10 cellular contexts compared by ENCODE assay signal in genomic region chr10:86969421-86970041, GRCh38. TPM values are rescaled to one million over a fixed set of nuclear protein-coding genes. Genes with fewer than 3 reads are reported as not detected.
DNase-seq lines count a peak whose midpoint lies in the region; ATAC-seq and TF ChIP-seq lines count a peak whose summit lies in the region.
"Had no signal": no experiment of that assay in that cellular context is flagged by ENCODE, and none has a peak within 500 bp of the region (broad histone marks: within the 10 kb centered on the region; RNA-seq: fewer than 3 reads in every experiment).

No MANE protein-coding gene starts in this region.

- no peaks in the 10 kb centered on the region for H3K9me3 ChIP-seq in CD4-positive, alpha-beta memory T cell (ENCODE audit: control insufficient read depth in 1 of 2, low read length in 2 of 2)
- H3K9me3 ChIP-seq in PC-3 (ENCODE audit: low read length) = no peaks in the 10 kb centered on the region

- no peak overlapping the region for H2AFZ ChIP-seq in PC-3 (ENCODE audit: low read length)

- no peak overlapping the region for H3K27ac ChIP-seq in CD4-positive, alpha-beta memory T cell (ENCODE audit: low read depth, low read length)
- peak overlapping the region; percentile 94 for H3K27ac ChIP-seq in PC-3 (ENCODE audit: low read length)

- in situ Hi-C loops in ACHN (cut with HindIII; ENCODE audit: low pct_ligation_motif_present, low pct_unique_long_range_greater_than_20kb, low sequenced_read_pairs) = no loop called here

- no peaks in the 10 kb centered on the region for H3K27me3 ChIP-seq in CD4-positive, alpha-beta memory T cell (ENCODE audit: insufficient read depth, low read length)
- no peaks in the 10 kb centered on the region for H3K27me3 ChIP-seq in PC-3 (ENCODE audit: low read length)

- H3K27me3 Mint-ChIP-seq in CD4-positive, alpha-beta memory T cell = peaks cover 0 to 1% of the 10 kb centered on the region in 2 donors
- H3K27me3 Mint-ChIP-seq in osteocyte (ENCODE audit: unreplicated experiment) = no peaks in the 10 kb centered on the region

- no peaks in the 10 kb centered on the region for H3F3A ChIP-seq in PC-3 (ENCODE audit: low read length, unreplicated experiment)

- H3K4me2 ChIP-seq in PC-3 (ENCODE audit: low read length) = peak overlapping the region; percentile 90

- DNase-seq in CD4-positive, alpha-beta memory T cell = no peak
- DNase-seq in PC-3 (peak; percentile 65), fibroblast of mammary gland (ENCODE audit: low read depth) (peak; percentile 81), osteocyte (ENCODE audit: extremely low spot score, unreplicated experiment) (peak; percentile 69), OCI-M2 (lab: John Stamatoyannopoulos, UW; ENCODE audit: unreplicated experiment) (no peak), NCI-H748 treated with DMSO at 0.1 percent for 48 hours (lab: John Stamatoyannopoulos, UW) (no peak), ACHN (no peak), NCI-H2081 treated with DMSO at 0.1 percent for 48 hours (lab: John Stamatoyannopoulos, UW) (no peak)
- DNase-seq: activated naive CD8-positive, alpha-beta T cell treated with anti-CD3 and anti-CD28 coated beads for 36 hours; NCI-H1436 treated with DMSO at 0.1 percent for 48 hours had no signal

- TSS peak; percentile 35 for BruUV-seq in PC-3 (replicated peaks; lab: Mats Ljungman, UMichigan)

- TF ChIP-seq CTCF in PC-3 (conservative IDR thresholded peaks at IDR 0.05; ENCODE audit: low read depth, low read length) (no peak), fibroblast of mammary gland (conservative IDR thresholded peaks at IDR 0.05; ENCODE audit: control insufficient read depth, insufficient read depth, low read depth, low read length) (no peak), osteocyte (IDR thresholded peaks at IDR 0.05) (no peak)

- no peak overlapping the region for H3K4me3 ChIP-seq in CD4-positive, alpha-beta memory T cell (ENCODE audit: low read length in 2 of 2)
- H3K4me3 ChIP-seq in PC-3 (ENCODE audit: low read length) (peak overlapping the region; percentile 71), fibroblast of mammary gland (ENCODE audit: control insufficient read depth, low read depth, low read length) (peak overlapping the region; percentile 66)

- H3K27ac Mint-ChIP-seq in CD4-positive, alpha-beta memory T cell = peak overlapping the region in 6 of 7 donors; percentile 43 to 96 (median 68)
- peak overlapping the region; percentile 97 for H3K27ac Mint-ChIP-seq in osteocyte (ENCODE audit: unreplicated experiment)

- POLR2A ChIA-PET in CD4-positive, alpha-beta memory T cell (lab: Charles Lee; ENCODE audit: partially characterized antibody) = interaction anchor here (0.6 to 3.1 kb wide), 7 partner anchors 9 to 124 kb away, joined by 3 to 26 read pairs (median 6); partner anchors contain the start of gene GLUD1
- POLR2A ChIA-PET in PC-3 (lab: Charles Lee; ENCODE audit: unreplicated experiment) = interaction anchor here (0.6 kb wide), 1 partner anchor 212 kb away, joined by 5 read pairs; no protein-coding TSS in a partner anchor

- H3K79me2 ChIP-seq in PC-3 (ENCODE audit: low read length) = peaks cover 32% of the 10 kb centered on the region

- intact Hi-C loops in CD4-positive, alpha-beta memory T cell (cut with micrococcal nuclease) = no loop called here
- intact Hi-C loops in PC-3 (cut with micrococcal nuclease) = no loop called here

- H4K20me1 ChIP-seq in PC-3 (ENCODE audit: low read length) = peaks cover 5% of the 10 kb centered on the region; the same call in 1 of the 2 replicates

- no peaks in the 10 kb centered on the region for H3K36me3 ChIP-seq in CD4-positive, alpha-beta memory T cell (ENCODE audit: insufficient read depth, low read length)
- H3K36me3 ChIP-seq in PC-3 (ENCODE audit: low read depth, low read length) = no peaks in the 10 kb centered on the region

- 0 out of 2 replicates have a peak, but pooled peaks have one; percentile 3 for ATAC-seq in PC-3

- no peaks in the 10 kb centered on the region for H3K9me3 Mint-ChIP-seq in CD4-positive, alpha-beta memory T cell
- no peaks in the 10 kb centered on the region for H3K9me3 Mint-ChIP-seq in osteocyte (ENCODE audit: unreplicated experiment)
- H3K9me3 Mint-ChIP-seq: activated naive CD8-positive, alpha-beta T cell treated with anti-CD3 and anti-CD28 coated beads for 36 hours had no signal

- H3K4me1 ChIP-seq in CD4-positive, alpha-beta memory T cell (ENCODE audit: insufficient read depth, low read length) = peaks cover 54% of the 10 kb centered on the region
- peaks cover 59% of the 10 kb centered on the region for H3K4me1 ChIP-seq in PC-3 (ENCODE audit: insufficient read depth, low read length)

- peaks cover 27 to 62% (median 41%) of the 10 kb centered on the region in 4 donors for H3K4me1 Mint-ChIP-seq in CD4-positive, alpha-beta memory T cell
- H3K4me1 Mint-ChIP-seq in osteocyte (ENCODE audit: unreplicated experiment) = peaks cover 45% of the 10 kb centered on the region

- H3K4me3 Mint-ChIP-seq in CD4-positive, alpha-beta memory T cell = peak overlapping the region; percentile 41 to 88 (median 49)
- H3K4me3 Mint-ChIP-seq in osteocyte (ENCODE audit: unreplicated experiment) = no peak overlapping the region

- no peaks in the 10 kb centered on the region for H3K9me2 ChIP-seq in PC-3 (replicated peaks; ENCODE audit: low read length)

- H3K36me3 Mint-ChIP-seq in CD4-positive, alpha-beta memory T cell = peaks cover 0 to 4% of the 10 kb centered on the region in 2 donors
- no peaks in the 10 kb centered on the region for H3K36me3 Mint-ChIP-seq in osteocyte (ENCODE audit: unreplicated experiment)
- H3K36me3 Mint-ChIP-seq: activated naive CD8-positive, alpha-beta T cell treated with anti-CD3 and anti-CD28 coated beads for 36 hours had no signal

- CTCF ChIA-PET in CD4-positive, alpha-beta memory T cell (lab: Charles Lee; ENCODE audit: partially characterized antibody) = interaction anchor here (0.8 to 6.8 kb wide), 4 partner anchors 9 to 30 kb away, joined by 3 to 97 read pairs (median 6); partner anchors contain the start of gene MMRN2
- CTCF ChIA-PET in PC-3 (lab: Charles Lee) = interaction anchor here (0.7 to 1.0 kb wide), 2 partner anchors 9 to 85 kb away, joined by 3 to 5 read pairs; no protein-coding TSS in a partner anchor

- peak overlapping the region; percentile 92 for H3K9ac ChIP-seq in PC-3 (ENCODE audit: low read length)

RNA-seq across cellular contexts. Expression of gene ADIRF, which starts 1.2 kb away (rescaled TPM):
- total RNA-seq in CD4-positive, alpha-beta memory T cell = not detected
- under 1 TPM; 0.34 to 0.87 TPM for polyA plus RNA-seq in CD4-positive, alpha-beta memory T cell
- total RNA-seq in PC-3 (2014; rRNA removed) = 252 and 259 TPM in 2 replicates
- total RNA-seq in osteocyte = not detected in 2 replicates
- total RNA-seq: activated naive CD8-positive, alpha-beta T cell treated with anti-CD3 and anti-CD28 coated beads for 36 hours had no signal

RNA-seq across cellular contexts. Expression of gene SNCG, which starts 11.1 kb away (rescaled TPM):
- not detected for total RNA-seq in CD4-positive, alpha-beta memory T cell
- polyA plus RNA-seq in CD4-positive, alpha-beta memory T cell = not detected
- 0.86 and 2.7 TPM in 2 replicates for total RNA-seq in PC-3 (2014; rRNA removed)
- total RNA-seq in osteocyte = 0.73 TPM in 1 of 2 replicates, not detected in the other
- total RNA-seq: activated naive CD8-positive, alpha-beta T cell treated with anti-CD3 and anti-CD28 coated beads for 36 hours had no signal

RNA-seq across cellular contexts. Expression of gene MMRN2, which starts 12.1 kb away (rescaled TPM):
- total RNA-seq in CD4-positive, alpha-beta memory T cell = under 1 TPM in 1 of 2 experiments, not detected in 1; 0.20 TPM
- polyA plus RNA-seq in CD4-positive, alpha-beta memory T cell = under 1 TPM in 1 of 2 donors, not detected in 1; 0.15 TPM
- total RNA-seq in PC-3 (2014; rRNA removed) = 1.9 and 6.7 TPM in 2 replicates
- 0.57 TPM in 1 of 2 replicates, not detected in the other for total RNA-seq in osteocyte
- total RNA-seq: activated naive CD8-positive, alpha-beta T cell treated with anti-CD3 and anti-CD28 coated beads for 36 hours had no signal

RNA-seq across cellular contexts. Expression of gene FAM25A, which starts 50.6 kb away (rescaled TPM):
- not detected for total RNA-seq in CD4-positive, alpha-beta memory T cell
- not detected for polyA plus RNA-seq in CD4-positive, alpha-beta memory T cell
- total RNA-seq in PC-3 (2014; rRNA removed) = 6.6 and 11.4 TPM in 2 replicates
- not detected in 2 replicates for total RNA-seq in osteocyte
- total RNA-seq: activated naive CD8-positive, alpha-beta T cell treated with anti-CD3 and anti-CD28 coated beads for 36 hours had no signal

Comparison
In these comparisons a context has a peak if more than half of its experiments do, and no peak if none do; other contexts are left out.
1. DNase-seq: peak in PC-3 (single experiment), fibroblast of mammary gland (single experiment) and osteocyte (single experiment); none in CD4-positive, alpha-beta memory T cell (0 of 5), OCI-M2 (single experiment), NCI-H748 treated with DMSO at 0.1 percent for 48 hours (single experiment), ACHN (single experiment) and NCI-H2081 treated with DMSO at 0.1 percent for 48 hours (single experiment).
2. H3K4me3 ChIP-seq: peak in PC-3 (single experiment) and fibroblast of mammary gland (single experiment); none in CD4-positive, alpha-beta memory T cell (0 of 2).
3. RNA of gene ADIRF, which starts 1.2 kb away (total RNA-seq): 252 to 259 TPM in PC-3; not detected in osteocyte and not detected in CD4-positive, alpha-beta memory T cell; every median in the first group is over 100 times any median in the second.